In genomic region chr1:16873076-16873879, GRCh38 we compare ENCODE assay signal across 11 cellular contexts. TPM values are rescaled to one million over a fixed set of nuclear protein-coding genes. Genes with fewer than 3 reads are reported as not detected.
A peak's percentile ranks its signal among the peaks of the same experiment; 100 is the strongest.
DNase-seq lines count a peak whose midpoint lies in the region; TF ChIP-seq lines count a peak whose summit lies in the region.
"Not testable (repeated sequence)": the region's sequence is repeated elsewhere in the genome, so short reads cannot be mapped to it uniquely, and the experiment has no call there.
"Had no signal": no experiment of that assay in that cellular context is flagged by ENCODE, and none has a peak within 500 bp of the region (broad histone marks: within the 10 kb centered on the region; RNA-seq: fewer than 3 reads in every experiment).

No MANE protein-coding gene starts in this region.

- not testable (repeated sequence) for H2AFZ ChIP-seq in osteoblast (ENCODE audit: low read length)

- DNase-seq in MG63 (peak; percentile 76), adrenal gland (peak in 4 of 7 donors; percentile 56 to 74 (median 71)), epithelial cell of esophagus (ENCODE audit: low read depth) (peak; percentile 59), islet precursor cell (peak; percentile 69)
- DNase-seq in activated CD4-positive, alpha-beta T cell treated with anti-CD3 and anti-CD28 coated beads, Interleukin-2, amount 50 U/mL, for 48 hours, result peak; percentile 26 to 29
- not testable (repeated sequence) for DNase-seq in osteoblast (ENCODE audit: insufficient read length, low spot score, missing footprints)
- DNase-seq in stimulated activated CD8-positive, alpha-beta memory T cell treated with anti-CD3 and anti-CD28 coated beads, Interleukin-4, amount 100 ng/mL, for 24 hours (ENCODE audit: low read depth), result peak; percentile 35

- H3K4me2 ChIP-seq in BLaER1 treated with 17β-estradiol and CSF1 and Interleukin-3, amounts not matched to agents 10 nM and 100 nM, result peak overlapping the region; percentile 26 to 69 (median 59); a peak in 20 of 22 replicates
- H3K4me2 ChIP-seq in osteoblast (ENCODE audit: insufficient read depth, low read length), result peak overlapping the region; percentile 57

- not testable (repeated sequence) for H4K20me1 ChIP-seq in BLaER1 treated with 17β-estradiol and CSF1 and Interleukin-3, amounts not matched to agents 10 nM and 100 nM; osteoblast (ENCODE audit: insufficient read depth, low read length)

- H3K36me3 ChIP-seq in BLaER1 treated with 17β-estradiol and CSF1 and Interleukin-3, amounts not matched to agents 10 nM and 100 nM; MG63; adrenal gland (replicated peaks in 1 of 2); osteoblast (ENCODE audit: insufficient read depth, low read length): not testable (repeated sequence)

- not testable (repeated sequence) for TF ChIP-seq CTCF in adrenal gland (IDR thresholded peaks at IDR 0.05); epithelial cell of esophagus (IDR thresholded peaks at IDR 0.05; ENCODE audit: insufficient read depth, low read depth, low read length, missing control alignments); osteoblast (IDR thresholded peaks at IDR 0.05; ENCODE audit: extremely low read depth, low read depth, low read length)

- H3K4me1 ChIP-seq in BLaER1 treated with 17β-estradiol and CSF1 and Interleukin-3, amounts not matched to agents 10 nM and 100 nM, result peaks cover 0 to 24% (median 14%) of the 10 kb centered on the region in 10 experiments; a peak in 11 of 20 replicates
- H3K4me1 ChIP-seq in adrenal gland (replicated peaks in 1 of 2); osteoblast (ENCODE audit: insufficient read depth, low read length): not testable (repeated sequence)

- intact Hi-C loops in adrenal gland (cut with DNase I), result not testable (repeated sequence)

- WGBS in adrenal gland, 4 donors, result 17 to 28% (median 24%) methylated on average over 13 to 40 of the region's 52 CpGs

- H3K4me3 ChIP-seq in BLaER1 treated with 17β-estradiol and CSF1 and Interleukin-3, amounts not matched to agents 10 nM and 100 nM, result peak overlapping the region in 2 of 10 experiments; percentile 32 to 39; a peak in 3 of 20 replicates
- H3K4me3 ChIP-seq in MG63, result not testable (repeated sequence)
- H3K4me3 ChIP-seq in adrenal gland, result peak overlapping the region in 1 of 4 donors; percentile 23
- peak overlapping the region; percentile 25 for H3K4me3 ChIP-seq in epithelial cell of esophagus (ENCODE audit: low read length)
- peak overlapping the region; percentile 42 for H3K4me3 ChIP-seq in osteoblast (ENCODE audit: insufficient read depth, low read length)

- peaks cover 0 to 21% (median 14%) of the 10 kb centered on the region in 11 experiments; a peak in 15 of 22 replicates for H3K9me3 ChIP-seq in BLaER1 treated with 17β-estradiol and CSF1 and Interleukin-3, amounts not matched to agents 10 nM and 100 nM (replicated peaks in 1 of 11)
- not testable (repeated sequence) for H3K9me3 ChIP-seq in MG63; adrenal gland (replicated peaks in 1 of 3); osteoblast (ENCODE audit: low read depth, low read length)

- TF ChIP-seq POLR2A in adrenal gland (IDR thresholded peaks at IDR 0.05), result not testable (repeated sequence)

- H3K9ac ChIP-seq in BLaER1 treated with 17β-estradiol and CSF1 and Interleukin-3, amounts not matched to agents 10 nM and 100 nM, result not testable (repeated sequence)

- H3K27me3 ChIP-seq in BLaER1 treated with 17β-estradiol and CSF1 and Interleukin-3, amounts not matched to agents 10 nM and 100 nM, result peaks cover 19 to 47% (median 36%) of the 10 kb centered on the region in 11 experiments
- H3K27me3 ChIP-seq in MG63, adrenal gland: not testable (repeated sequence)
- H3K27me3 ChIP-seq in osteoblast (ENCODE audit: insufficient read depth, low read length), result peaks cover 11% of the 10 kb centered on the region

- H3K27ac ChIP-seq in BLaER1 treated with 17β-estradiol and CSF1 and Interleukin-3, amounts not matched to agents 10 nM and 100 nM; adrenal gland; osteoblast (ENCODE audit: low read depth, low read length): not testable (repeated sequence)

- H3K79me2 ChIP-seq in osteoblast (ENCODE audit: insufficient read depth, low read length), result not testable (repeated sequence)

RNA-seq across cellular contexts. Expression of gene RNU1-2, which starts 22.5 kb away (rescaled TPM):
- not detected in 2 replicates for total RNA-seq in MG63 (2014; rRNA removed; shearing (Covaris generic); ENCODE audit: low replicate concordance)
- 1,000 to 10,000 TPM in 3 of 8 donors, 100 to 1,000 TPM in 1, under 1 TPM in 3, not detected in 1; under 0.01 to 2,119 (median 890) TPM for total RNA-seq in adrenal gland
- not detected for polyA plus RNA-seq in adrenal gland
- under 0.01 TPM in 1 of 2 replicates, not detected in the other for total RNA-seq in osteoblast
- polyA plus RNA-seq: AG04450, cardiac muscle cell, IMR-90 had no signal

RNA-seq across cellular contexts. Expression of gene CROCC, which starts 48.5 kb away (rescaled TPM):
- 18.1 and 36.9 TPM in 2 replicates for total RNA-seq in MG63 (2014; rRNA removed; shearing (Covaris generic); ENCODE audit: low replicate concordance)
- total RNA-seq in adrenal gland (10 to 100 TPM in 7 of 8 donors, 1 to 10 TPM in 1; 5.6 to 34.0 (median 19.2) TPM), osteoblast (15.0 and 20.3 TPM in 2 replicates)
- polyA plus RNA-seq in adrenal gland, result 100 to 1,000 TPM in 1 of 3 donors, 10 to 100 TPM in 1, 1 to 10 TPM in 1; 2.3 to 151 (median 58.7) TPM
